24 cellular contexts compared by ENCODE assay signal in genomic region chr7:5197811-5198210, GRCh38.
"Had no signal": no experiment of that assay in that cellular context is flagged by ENCODE, and none has a peak within 500 bp of the region (broad histone marks: within the 10 kb centered on the region; RNA-seq: fewer than 3 reads in every experiment).

No MANE protein-coding gene starts in this region.

- ATAC-seq: activated CD4-positive, alpha-beta T cell treated with anti-CD3 and anti-CD28 coated beads for 36 hours; activated naive CD8-positive, alpha-beta T cell treated with anti-CD3 and anti-CD28 coated beads, Interleukin-2, amount 50 U/mL, for 24 hours; right lobe of liver; stimulated activated memory B cell treated with anti-CD40 and anti-IgM and Interleukin-4, amounts not matched to agents 10 μg/mL and 1 μg/mL and 100 μg/mL, for 72 hours; stimulated activated naive CD8-positive, alpha-beta T cell treated with anti-CD3 and anti-CD28 coated beads, Interleukin-15, amount 100 ng/mL, for 72 hours; upper lobe of right lung had no signal

- H3K9me3 ChIP-seq: colonic mucosa, left ventricle myocardium inferior, neutrophil, right lobe of liver, upper lobe of right lung had no signal

- H3K36me3 ChIP-seq: colonic mucosa had no signal

- H3K4me3 ChIP-seq: colonic mucosa, left ventricle myocardium inferior, lung, right lobe of liver, skin epidermis, upper lobe of right lung had no signal

- H3K4me3 Mint-ChIP-seq: activated CD4-positive, alpha-beta T cell treated with anti-CD3 and anti-CD28 coated beads for 36 hours; activated naive CD4-positive, alpha-beta T cell treated with anti-CD3 and anti-CD28 coated beads, Interleukin-2, amount 50 U/mL, for 24 hours; activated naive CD8-positive, alpha-beta T cell treated with anti-CD3 and anti-CD28 coated beads, Interleukin-2, amount 50 U/mL, for 24 hours; activated T-cell treated with anti-CD3 and anti-CD28 coated beads, Interleukin-2, amount 50 U/mL, for 24 hours; nephron; stimulated activated memory B cell treated with anti-CD40 and anti-IgM and Interleukin-4, amounts not matched to agents 10 μg/mL and 1 μg/mL and 100 μg/mL, for 72 hours; stimulated activated naive CD8-positive, alpha-beta T cell treated with anti-CD3 and anti-CD28 coated beads, Interleukin-15, amount 100 ng/mL, for 72 hours had no signal

- H3K27me3 Mint-ChIP-seq: activated CD4-positive, alpha-beta T cell treated with anti-CD3 and anti-CD28 coated beads for 36 hours; activated naive CD4-positive, alpha-beta T cell treated with anti-CD3 and anti-CD28 coated beads, Interleukin-2, amount 50 U/mL, for 24 hours; activated naive CD8-positive, alpha-beta T cell treated with anti-CD3 and anti-CD28 coated beads, Interleukin-2, amount 50 U/mL, for 24 hours; activated T-cell treated with anti-CD3 and anti-CD28 coated beads, Interleukin-2, amount 50 U/mL, for 24 hours; stimulated activated memory B cell treated with anti-CD40 and anti-IgM and Interleukin-4, amounts not matched to agents 10 μg/mL and 1 μg/mL and 100 μg/mL, for 72 hours; stimulated activated naive CD8-positive, alpha-beta T cell treated with anti-CD3 and anti-CD28 coated beads, Interleukin-15, amount 100 ng/mL, for 72 hours had no signal

- H3K4me1 ChIP-seq: colonic mucosa, right lobe of liver, upper lobe of right lung had no signal

- DNase-seq: activated CD4-positive, alpha-beta T cell treated with anti-CD3 and anti-CD28 coated beads for 36 hours; activated CD4-positive, CD25-positive, alpha-beta regulatory T cell; activated CD8-positive, alpha-beta memory T cell treated with anti-CD3 and anti-CD28 coated beads, Interleukin-2, amount 50 U/mL, for 4 hours; activated gamma-delta T cell treated with Interleukin-2 at 50 U/mL for 16 hours; activated naive CD8-positive, alpha-beta T cell treated with anti-CD3 and anti-CD28 coated beads, Interleukin-2, amount 50 U/mL, for 24 hours; activated T-cell treated with anti-CD3 and anti-CD28 coated beads, Interleukin-2, amount 50 U/mL, for 24 hours; amygdala; colonic mucosa; effector memory CD4-positive, alpha-beta T cell; left ventricle myocardium inferior; mesendoderm; stimulated activated CD4-positive, alpha-beta T cell treated with anti-CD3 and anti-CD28 coated beads, Interleukin-4, amount 100 ng/mL, for 24 hours; stimulated activated naive CD8-positive, alpha-beta T cell treated with anti-CD3 and anti-CD28 coated beads, Interleukin-15, amount 100 ng/mL, for 72 hours; substantia nigra; upper lobe of right lung had no signal

- H3K27me3 ChIP-seq: colonic mucosa, neutrophil, right lobe of liver, upper lobe of right lung had no signal

- FAIRE-seq: frontal cortex, islet of Langerhans had no signal

- H3K27ac Mint-ChIP-seq: activated CD4-positive, alpha-beta T cell treated with anti-CD3 and anti-CD28 coated beads for 36 hours; activated naive CD4-positive, alpha-beta T cell treated with anti-CD3 and anti-CD28 coated beads, Interleukin-2, amount 50 U/mL, for 24 hours; activated naive CD8-positive, alpha-beta T cell treated with anti-CD3 and anti-CD28 coated beads, Interleukin-2, amount 50 U/mL, for 24 hours; activated T-cell treated with anti-CD3 and anti-CD28 coated beads, Interleukin-2, amount 50 U/mL, for 24 hours; stimulated activated memory B cell treated with anti-CD40 and anti-IgM and Interleukin-4, amounts not matched to agents 10 μg/mL and 1 μg/mL and 100 μg/mL, for 72 hours had no signal

- H3K27ac ChIP-seq: colonic mucosa, left ventricle myocardium inferior, neutrophil, right lobe of liver, skin epidermis, upper lobe of right lung had no signal

- H3K9me3 Mint-ChIP-seq: activated naive CD4-positive, alpha-beta T cell treated with anti-CD3 and anti-CD28 coated beads, Interleukin-2, amount 50 U/mL, for 24 hours; activated naive CD8-positive, alpha-beta T cell treated with anti-CD3 and anti-CD28 coated beads, Interleukin-2, amount 50 U/mL, for 24 hours; activated T-cell treated with anti-CD3 and anti-CD28 coated beads, Interleukin-2, amount 50 U/mL, for 24 hours; nephron; stimulated activated memory B cell treated with anti-CD40 and anti-IgM and Interleukin-4, amounts not matched to agents 10 μg/mL and 1 μg/mL and 100 μg/mL, for 72 hours; stimulated activated naive CD8-positive, alpha-beta T cell treated with anti-CD3 and anti-CD28 coated beads, Interleukin-15, amount 100 ng/mL, for 72 hours had no signal
